Comparison of ENCODE assay signal across 18 cellular contexts in the genomic region with DNA sequence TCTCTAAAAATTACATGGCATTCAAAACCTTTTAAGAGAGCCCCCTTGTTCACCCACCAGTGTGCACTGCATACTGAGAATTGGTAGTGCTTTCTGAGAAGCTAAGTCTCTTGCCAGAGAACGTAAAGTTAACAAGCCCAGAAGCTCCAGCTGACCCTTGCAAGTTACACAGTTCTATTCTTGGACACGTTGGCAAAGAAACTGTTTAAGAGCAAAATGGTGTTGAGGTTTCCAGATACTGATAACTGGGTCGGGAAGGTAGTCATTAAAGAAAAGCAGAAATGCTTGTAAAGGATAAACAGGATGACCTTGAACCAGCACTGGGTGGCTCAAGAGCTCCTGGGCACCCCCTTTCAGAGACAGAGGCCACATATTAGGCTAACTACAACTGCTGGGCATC.
DNase-seq lines count a peak whose midpoint lies in the region; ATAC-seq and TF ChIP-seq lines count a peak whose summit lies in the region.
"Had no signal": no experiment of that assay in that cellular context is flagged by ENCODE, and none has a peak within 500 bp of the region (broad histone marks: within the 10 kb centered on the region; RNA-seq: fewer than 3 reads in every experiment).

No MANE protein-coding gene starts in this region.

- H3K4me3 ChIP-seq in KMS-11 (IDR thresholded peaks at IDR 0.05; ENCODE audit: insufficient read depth, low read depth, low read length) = no peak overlapping the region
- no peak overlapping the region for H3K4me3 ChIP-seq in heart left ventricle
- H3K4me3 ChIP-seq in testis = no peak overlapping the region
- H3K4me3 ChIP-seq in MG63 = no peak overlapping the region
- H3K4me3 ChIP-seq in upper lobe of left lung = no peak overlapping the region
- H3K4me3 ChIP-seq: A549, BLaER1, K562, SK-N-MC had no signal

- peak overlapping the region; percentile 46; the same call in 1 of the 2 replicates for H3K9ac ChIP-seq in KMS-11
- H3K9ac ChIP-seq: BLaER1 had no signal

- H3K4me1 ChIP-seq in KMS-11 (ENCODE audit: low read depth, poor library complexity, severe bottlenecking) (peaks cover 90% of the 10 kb centered on the region), heart left ventricle (peaks cover 0 to 20% (median 4%) of the 10 kb centered on the region in 12 donors), testis (no peaks in the 10 kb centered on the region), upper lobe of left lung (no peaks in the 10 kb centered on the region)

- TF ChIP-seq CTCF in KMS-11 (conservative IDR thresholded peaks at IDR 0.05; ENCODE audit: low read depth, low read length) (no peak), heart left ventricle (IDR thresholded peaks at IDR 0.05) (no peak), nephron (IDR thresholded peaks at IDR 0.05; ENCODE audit: unreplicated experiment in 3 of 3) (no peak), testis (IDR thresholded peaks at IDR 0.05) (no peak), upper lobe of left lung (IDR thresholded peaks at IDR 0.05) (no peak)

- H2AFZ ChIP-seq in KMS-11 (ENCODE audit: low read depth) = peak overlapping the region; percentile 22

- no peak for TF ChIP-seq POLR2A in heart left ventricle (IDR thresholded peaks at IDR 0.05)
- TF ChIP-seq POLR2A in testis (IDR thresholded peaks at IDR 0.05) = no peak
- no peak for TF ChIP-seq POLR2A in upper lobe of left lung (IDR thresholded peaks at IDR 0.05)

- H3K4me1 Mint-ChIP-seq in nephron = peaks cover 52% of the 10 kb centered on the region

- 21 to 34% (median 27%) methylated on average over 3 of the region's 3 CpGs for WGBS in heart left ventricle, 4 donors
- 45 to 51% methylated on average over 3 of the region's 3 CpGs for WGBS in testis, 2 donors
- WGBS in upper lobe of left lung, 2 donors = 58 to 64% methylated on average over 3 of the region's 3 CpGs

- H3K27ac ChIP-seq in KMS-11 (peak overlapping the region; percentile 98), heart left ventricle (peak overlapping the region in 4 of 12 donors; percentile 12 to 56 (median 29)), testis (no peak overlapping the region), upper lobe of left lung (no peak overlapping the region)
- H3K27ac ChIP-seq: A549, BLaER1, SK-N-MC had no signal

- H3K27ac Mint-ChIP-seq in nephron = peak overlapping the region in 2 of 3 experiments; percentile 16 to 19

- H3K36me3 ChIP-seq in KMS-11 (ENCODE audit: insufficient read depth) = no peaks in the 10 kb centered on the region
- H3K36me3 ChIP-seq in heart left ventricle = peaks cover 0 to 16% (median 0%) of the 10 kb centered on the region in 9 donors
- H3K36me3 ChIP-seq in testis (ENCODE audit: low read depth, missing control alignments) = no peaks in the 10 kb centered on the region
- no peaks in the 10 kb centered on the region; the same call in 1 of the 2 replicates for H3K36me3 ChIP-seq in MG63
- peaks cover 0 to 22% (median 0%) of the 10 kb centered on the region in 4 donors for H3K36me3 ChIP-seq in upper lobe of left lung
- H3K36me3 ChIP-seq: BLaER1 had no signal

- DNase-seq in RPMI8226 (peak; percentile 7), heart left ventricle (no peak), testis (no peak), MG63 (no peak), upper lobe of left lung (no peak)
- DNase-seq: DMS79, NCI-H1436, NCI-H1930, NCI-H226, NCI-H524 treated with DMSO at 0.1 percent for 48 hours had no signal

- intact Hi-C loops in heart left ventricle (cut with DNase I) (no loop called here), testis (cut with DNase I; ENCODE audit: low total_unique reads) (no loop called here)

- H3K9me3 ChIP-seq in heart left ventricle (peaks cover 0 to 4% (median 0%) of the 10 kb centered on the region in 12 donors), testis (no peaks in the 10 kb centered on the region), MG63 (no peaks in the 10 kb centered on the region), upper lobe of left lung (no peaks in the 10 kb centered on the region)
- H3K9me3 ChIP-seq: A549, BLaER1 had no signal

- ATAC-seq in heart left ventricle = peak; percentile 25 to 62 (median 50)
- ATAC-seq in GM21529 (IDR thresholded peaks at IDR 0.05; ENCODE audit: unreplicated experiment) = no peak
- ATAC-seq in upper lobe of left lung (ENCODE audit: low FRiP score in 2 of 2) = no peak
- ATAC-seq: A549, K562, Panc1 had no signal

- H3K4me2 ChIP-seq in KMS-11 = peak overlapping the region; percentile 91
- H3K4me2 ChIP-seq: A549, BLaER1 had no signal

- H4K20me1 ChIP-seq in KMS-11 (ENCODE audit: insufficient read depth) = no peaks in the 10 kb centered on the region
- H4K20me1 ChIP-seq: BLaER1 had no signal

- H3K27me3 ChIP-seq in KMS-11 (ENCODE audit: insufficient read depth, low read depth) (no peaks in the 10 kb centered on the region), heart left ventricle (no peaks in the 10 kb centered on the region), testis (no peaks in the 10 kb centered on the region), MG63 (no peaks in the 10 kb centered on the region), upper lobe of left lung (no peaks in the 10 kb centered on the region)
- H3K27me3 ChIP-seq: BLaER1 had no signal

- no peak overlapping the region for H3K4me3 Mint-ChIP-seq in nephron

- no peaks in the 10 kb centered on the region for H3K79me2 ChIP-seq in KMS-11 (ENCODE audit: insufficient read depth, low read depth)

- H3K36me3 Mint-ChIP-seq in nephron (ENCODE audit: low read depth) = peaks cover 54% of the 10 kb centered on the region

- no peak for TF ChIP-seq EP300 in upper lobe of left lung (IDR thresholded peaks at IDR 0.05)

- no peaks in the 10 kb centered on the region for H3K9me3 Mint-ChIP-seq in nephron

- H3K27me3 Mint-ChIP-seq in nephron (ENCODE audit: low read depth) = peaks cover 4% of the 10 kb centered on the region

Comparison
In these comparisons a context has a peak if more than half of its experiments do, and no peak if none do; other contexts are left out.
1. ATAC-seq: peak in heart left ventricle (4 of 4); none in GM21529 (single experiment) and upper lobe of left lung (0 of 2).